In genomic region chr4:73597594-73597993, GRCh38 we compare ENCODE assay signal across 2 cellular contexts.
TF ChIP-seq lines count a peak whose summit lies in the region.

No MANE protein-coding gene starts in this region.

TF ChIP-seq in A549, 52 proteins besides CTCF, POLR2A, EP300 and RAD21:
- TF ChIP-seq HDAC2 (IDR thresholded peaks at IDR 0.05) (0 out of 2 replicates have a peak, but pooled peaks have one; percentile 41), KDM1A (IDR thresholded peaks at IDR 0.05; ENCODE audit: low read depth) (0 out of 2 replicates have a peak, but pooled peaks have one; percentile 64), RARB (CRISPR knock-in tag; IDR thresholded peaks at IDR 0.05) (no peak)

TF ChIP-seq in K562, 482 proteins besides CTCF, POLR2A, EP300 and RAD21:
- TF ChIP-seq ZNF384 (IDR thresholded peaks at IDR 0.05; ENCODE audit: low read depth, low read length) (no peak), NR2F6 (CRISPR knock-in tag; IDR thresholded peaks at IDR 0.05) (no peak), MLLT1 (IDR thresholded peaks at IDR 0.05) (no peak), CBX3 (IDR thresholded peaks at IDR 0.05; ENCODE audit: borderline replicate concordance in 1 of 2, low read length in 2 of 2) (no peak), JUN (IDR thresholded peaks at IDR 0.05; ENCODE audit: borderline replicate concordance, low read depth, low read length) (no peak), JUN (CRISPR knock-in tag; IDR thresholded peaks at IDR 0.05; ENCODE audit: borderline replicate concordance) (no peak), SMARCC2 (IDR thresholded peaks at IDR 0.05; ENCODE audit: low read depth) (no peak), HMGXB4 (CRISPR knock-in tag; IDR thresholded peaks at IDR 0.05) (no peak), KDM4B (IDR thresholded peaks at IDR 0.05; ENCODE audit: borderline replicate concordance in 2 of 2, low read depth in 1 of 2) (no peak), KAT7 (CRISPR knock-in tag; IDR thresholded peaks at IDR 0.05; ENCODE audit: borderline replicate concordance) (no peak), ARID2 (IDR thresholded peaks at IDR 0.05) (no peak), MGA (IDR thresholded peaks at IDR 0.05) (no peak), FOSL1 (tag; conservative IDR thresholded peaks at IDR 0.05) (no peak), PURB (CRISPR knock-in tag; IDR thresholded peaks at IDR 0.05; ENCODE audit: low read depth) (no peak), ZNF324 (CRISPR knock-in tag; IDR thresholded peaks at IDR 0.05) (no peak), ATF7 (IDR thresholded peaks at IDR 0.05) (no peak), HSF4 (CRISPR knock-in tag; IDR thresholded peaks at IDR 0.05; ENCODE audit: borderline replicate concordance) (no peak), NRF1 (conservative IDR thresholded peaks at IDR 0.05 in 1 of 2, IDR thresholded peaks at IDR 0.05 in 1 of 2) (no peak), FUS (optimal IDR thresholded peaks at IDR 0.05; ENCODE audit: low read depth, low read length) (no peak), SREBF2 (CRISPR knock-in tag; IDR thresholded peaks at IDR 0.05) (no peak), FOXA3 (CRISPR knock-in tag; conservative IDR thresholded peaks at IDR 0.05 in 1 of 2, IDR thresholded peaks at IDR 0.05 in 1 of 2) (no peak), ZNF146 (CRISPR knock-in tag; IDR thresholded peaks at IDR 0.05; ENCODE audit: unreplicated experiment) (peak; percentile 94), SRSF1 (IDR thresholded peaks at IDR 0.05; ENCODE audit: low read depth, low read length) (no peak), RBM25 (IDR thresholded peaks at IDR 0.05; ENCODE audit: low read depth, low read length, severe bottlenecking) (peak; percentile 26), BCOR (IDR thresholded peaks at IDR 0.05) (peak; percentile 55; the same call in 1 of the 2 replicates), YBX1 (IDR thresholded peaks at IDR 0.05) (no peak), VEZF1 (CRISPR knock-in tag; IDR thresholded peaks at IDR 0.05) (no peak)
